16 cellular contexts compared by ENCODE assay signal in the genomic region with DNA sequence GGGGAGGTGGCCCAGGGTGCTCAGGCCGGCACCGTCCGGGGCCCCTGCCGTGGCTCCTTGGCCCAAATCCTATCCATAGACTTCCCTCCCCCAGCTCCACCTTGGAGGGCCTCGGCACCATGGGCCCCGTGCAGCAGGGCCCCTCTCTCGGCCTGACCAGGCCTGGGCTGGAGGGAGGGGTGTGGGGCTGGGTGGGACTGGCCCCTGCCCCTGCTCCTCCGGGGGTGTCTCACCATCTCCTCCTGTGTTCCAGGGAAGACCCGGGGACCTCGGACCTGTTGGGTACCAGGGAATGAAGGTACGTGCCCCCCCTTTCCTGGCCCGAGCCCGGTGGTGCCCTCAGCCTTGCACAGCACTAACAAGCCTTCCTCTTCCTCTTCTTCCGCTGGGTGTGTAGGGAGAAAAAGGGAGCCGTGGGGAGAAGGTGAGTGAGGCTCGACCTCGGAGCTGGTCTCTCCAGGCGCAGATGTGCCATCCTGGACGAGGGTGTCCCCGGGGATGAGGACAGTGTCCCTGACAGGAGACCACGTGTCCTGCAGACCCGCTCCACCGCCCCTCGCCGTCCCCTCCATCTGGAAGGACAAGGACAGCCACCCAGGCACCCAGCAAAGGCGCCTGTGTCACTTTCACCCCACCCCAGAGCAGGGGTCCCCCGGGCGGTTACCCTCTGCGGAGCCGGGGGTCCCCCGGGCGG. TPM values are rescaled to one million over a fixed set of nuclear protein-coding genes. Genes with fewer than 3 reads are reported as not detected.
DNase-seq lines count a peak whose midpoint lies in the region; ATAC-seq and TF ChIP-seq lines count a peak whose summit lies in the region.
"Had no signal": no experiment of that assay in that cellular context is flagged by ENCODE, and none has a peak within 500 bp of the region (broad histone marks: within the 10 kb centered on the region; RNA-seq: fewer than 3 reads in every experiment).

No MANE protein-coding gene starts in this region.

- H3K36me3 ChIP-seq in smooth muscle cell (ENCODE audit: low read depth) = no peaks in the 10 kb centered on the region

- TF ChIP-seq CTCF in smooth muscle cell (IDR thresholded peaks at IDR 0.05; ENCODE audit: borderline replicate concordance, insufficient read depth, poor library complexity, severe bottlenecking) = no peak

- H2AFZ ChIP-seq in smooth muscle cell (ENCODE audit: low read depth) = no peak overlapping the region
- H2AFZ ChIP-seq: hepatocyte had no signal

- CTCF ChIA-PET in activated CD4-positive, alpha-beta T cell treated with anti-CD3 and anti-CD28 coated beads for 36 hours (lab: Charles Lee) = no interaction called here

- no peaks in the 10 kb centered on the region for H3K4me1 Mint-ChIP-seq in activated CD4-positive, alpha-beta T cell treated with anti-CD3 and anti-CD28 coated beads for 36 hours
- H3K4me1 Mint-ChIP-seq in activated CD4-positive, alpha-beta T cell treated with anti-CD3 and anti-CD28 coated beads, Interleukin-2, amount 10 ng/mL, durations not matched to agents 24 days and 14 days = no peaks in the 10 kb centered on the region
- H3K4me1 Mint-ChIP-seq in activated T-cell treated with anti-CD3 and anti-CD28 coated beads, Interleukin-2, amount 50 U/mL, for 24 hours (ENCODE audit: low read depth) = no peaks in the 10 kb centered on the region
- H3K4me1 Mint-ChIP-seq in activated T-helper 1 cell treated with anti-CD3 and anti-CD28 coated beads, Interleukin-12 subunit alpha, Interleukin-12 subunit beta, Interleukin-2, Interleukin-4 antibody, amounts not matched to agents 30 ng/mL and 10 ng/mL and 1 ng/mL, durations not matched to agents 14 hours and 24 hours and 36 hours (ENCODE audit: low read depth) = no peaks in the 10 kb centered on the region

- H3F3A ChIP-seq in smooth muscle cell (ENCODE audit: low read depth) = peaks cover 42% of the 10 kb centered on the region

- H3K9me3 Mint-ChIP-seq in activated CD4-positive, alpha-beta T cell treated with anti-CD3 and anti-CD28 coated beads for 36 hours (ENCODE audit: low read depth) = no peaks in the 10 kb centered on the region
- no peaks in the 10 kb centered on the region for H3K9me3 Mint-ChIP-seq in activated CD4-positive, alpha-beta T cell treated with anti-CD3 and anti-CD28 coated beads, Interleukin-2, amount 10 ng/mL, durations not matched to agents 24 days and 14 days
- H3K9me3 Mint-ChIP-seq in activated T-cell treated with anti-CD3 and anti-CD28 coated beads, Interleukin-2, amount 50 U/mL, for 24 hours = no peaks in the 10 kb centered on the region
- H3K9me3 Mint-ChIP-seq in activated T-helper 1 cell treated with anti-CD3 and anti-CD28 coated beads, Interleukin-12 subunit alpha, Interleukin-12 subunit beta, Interleukin-2, Interleukin-4 antibody, amounts not matched to agents 30 ng/mL and 10 ng/mL and 1 ng/mL, durations not matched to agents 14 hours and 24 hours and 36 hours = no peaks in the 10 kb centered on the region

- WGBS in right cardiac atrium = 90% methylated on average over 32 of the region's 32 CpGs
- 93% methylated on average over 12 of the region's 32 CpGs for WGBS in smooth muscle cell (ENCODE audit: low lambda C conversion rate)

- H3K4me3 ChIP-seq in right cardiac atrium (ENCODE audit: low read length) (no peak overlapping the region), smooth muscle cell (no peak overlapping the region)
- H3K4me3 ChIP-seq: dorsolateral prefrontal cortex, hepatocyte, prostate gland, SJSA1, tibial nerve had no signal

- no peak overlapping the region for H3K27ac Mint-ChIP-seq in activated CD4-positive, alpha-beta T cell treated with anti-CD3 and anti-CD28 coated beads for 36 hours
- H3K27ac Mint-ChIP-seq in activated CD4-positive, alpha-beta T cell treated with anti-CD3 and anti-CD28 coated beads, Interleukin-2, amount 10 ng/mL, durations not matched to agents 24 days and 14 days = no peak overlapping the region
- H3K27ac Mint-ChIP-seq in activated T-cell treated with anti-CD3 and anti-CD28 coated beads, Interleukin-2, amount 50 U/mL, for 24 hours = no peak overlapping the region
- H3K27ac Mint-ChIP-seq in activated T-helper 1 cell treated with anti-CD3 and anti-CD28 coated beads, Interleukin-12 subunit alpha, Interleukin-12 subunit beta, Interleukin-2, Interleukin-4 antibody, amounts not matched to agents 30 ng/mL and 10 ng/mL and 1 ng/mL, durations not matched to agents 14 hours and 24 hours and 36 hours = no peak overlapping the region

- peaks cover 1% of the 10 kb centered on the region for H3K36me3 Mint-ChIP-seq in activated CD4-positive, alpha-beta T cell treated with anti-CD3 and anti-CD28 coated beads for 36 hours (ENCODE audit: low read depth)
- no peaks in the 10 kb centered on the region for H3K36me3 Mint-ChIP-seq in activated CD4-positive, alpha-beta T cell treated with anti-CD3 and anti-CD28 coated beads, Interleukin-2, amount 10 ng/mL, durations not matched to agents 24 days and 14 days (ENCODE audit: low read depth)
- H3K36me3 Mint-ChIP-seq in activated T-cell treated with anti-CD3 and anti-CD28 coated beads, Interleukin-2, amount 50 U/mL, for 24 hours (ENCODE audit: low read depth) = no peaks in the 10 kb centered on the region
- no peaks in the 10 kb centered on the region for H3K36me3 Mint-ChIP-seq in activated T-helper 1 cell treated with anti-CD3 and anti-CD28 coated beads, Interleukin-12 subunit alpha, Interleukin-12 subunit beta, Interleukin-2, Interleukin-4 antibody, amounts not matched to agents 30 ng/mL and 10 ng/mL and 1 ng/mL, durations not matched to agents 14 hours and 24 hours and 36 hours (ENCODE audit: low read depth)

- no peak overlapping the region for H3K9ac ChIP-seq in smooth muscle cell (ENCODE audit: low read depth)

- ATAC-seq in activated CD4-positive, alpha-beta T cell treated with anti-CD3 and anti-CD28 coated beads for 36 hours = no peak
- ATAC-seq in right cardiac atrium (no peak), HG02938 (IDR thresholded peaks at IDR 0.05; ENCODE audit: unreplicated experiment) (no peak)

- peaks cover 88% of the 10 kb centered on the region for H3K79me2 ChIP-seq in smooth muscle cell (ENCODE audit: low read depth)

- H3K27ac ChIP-seq in right cardiac atrium (ENCODE audit: low read length) (no peak overlapping the region), smooth muscle cell (ENCODE audit: low read depth) (peak overlapping the region; percentile 28)
- H3K27ac ChIP-seq: 22Rv1, dorsolateral prefrontal cortex, hepatocyte, prostate gland, SJSA1 had no signal

- peak; percentile 4 for DNase-seq in activated CD4-positive, alpha-beta T cell treated with anti-CD3 and anti-CD28 coated beads for 36 hours
- DNase-seq in activated CD4-positive, alpha-beta T cell treated with anti-CD3 and anti-CD28 coated beads, Interleukin-2, amount 10 ng/mL, durations not matched to agents 24 days and 14 days = no peak
- DNase-seq in activated T-cell treated with anti-CD3 and anti-CD28 coated beads, Interleukin-2, amount 50 U/mL, for 24 hours = peak; percentile 17
- DNase-seq in right cardiac atrium (peak in 2 of 3 donors; percentile 53 to 72), smooth muscle cell (lab: John Stamatoyannopoulos, UW; ENCODE audit: unreplicated experiment) (no peak), DMS79 treated with DMSO at 0.1 percent for 48 hours (lab: John Stamatoyannopoulos, UW) (no peak)
- no peak for DNase-seq in activated T-helper 1 cell treated with anti-CD3 and anti-CD28 coated beads, Interleukin-12 subunit alpha, Interleukin-12 subunit beta, Interleukin-2, Interleukin-4 antibody, amounts not matched to agents 30 ng/mL and 10 ng/mL and 1 ng/mL, durations not matched to agents 14 hours and 24 hours and 36 hours (ENCODE audit: low spot score)
- DNase-seq: NCI-H146, T1000 had no signal

- H3K4me1 ChIP-seq in right cardiac atrium (ENCODE audit: control insufficient read depth, insufficient read depth, low read length) (no peaks in the 10 kb centered on the region), smooth muscle cell (ENCODE audit: low read depth) (peaks cover 5% of the 10 kb centered on the region)
- H3K4me1 ChIP-seq: prostate gland, SJSA1 had no signal

- POLR2A ChIA-PET in activated CD4-positive, alpha-beta T cell treated with anti-CD3 and anti-CD28 coated beads for 36 hours (lab: Charles Lee) = interaction anchor here (0.6 kb wide), 1 partner anchor 121 kb away, joined by 3 read pairs; no protein-coding TSS in a partner anchor

- no peaks in the 10 kb centered on the region for H3K27me3 Mint-ChIP-seq in activated CD4-positive, alpha-beta T cell treated with anti-CD3 and anti-CD28 coated beads for 36 hours
- H3K27me3 Mint-ChIP-seq in activated CD4-positive, alpha-beta T cell treated with anti-CD3 and anti-CD28 coated beads, Interleukin-2, amount 10 ng/mL, durations not matched to agents 24 days and 14 days = peaks cover 5% of the 10 kb centered on the region
- no peaks in the 10 kb centered on the region for H3K27me3 Mint-ChIP-seq in activated T-cell treated with anti-CD3 and anti-CD28 coated beads, Interleukin-2, amount 50 U/mL, for 24 hours
- H3K27me3 Mint-ChIP-seq in activated T-helper 1 cell treated with anti-CD3 and anti-CD28 coated beads, Interleukin-12 subunit alpha, Interleukin-12 subunit beta, Interleukin-2, Interleukin-4 antibody, amounts not matched to agents 30 ng/mL and 10 ng/mL and 1 ng/mL, durations not matched to agents 14 hours and 24 hours and 36 hours (ENCODE audit: insufficient read depth) = peaks cover 6% of the 10 kb centered on the region

- H3K9me3 ChIP-seq in right cardiac atrium (ENCODE audit: control insufficient read depth, low read length) = no peaks in the 10 kb centered on the region
- no peaks in the 10 kb centered on the region for H3K9me3 ChIP-seq in smooth muscle cell (replicated peaks; ENCODE audit: low read depth)
- H3K9me3 ChIP-seq: prostate gland, SJSA1, tibial nerve had no signal

- H3K4me2 ChIP-seq in smooth muscle cell = no peak overlapping the region
- H3K4me2 ChIP-seq: hepatocyte had no signal

- intact Hi-C loops in activated CD4-positive, alpha-beta T cell treated with anti-CD3 and anti-CD28 coated beads for 36 hours (cut with DNase I, micrococcal nuclease) = no loop called here
- intact Hi-C loops in activated CD4-positive, alpha-beta T cell treated with anti-CD3 and anti-CD28 coated beads, Interleukin-2, amount 10 ng/mL, durations not matched to agents 24 days and 14 days (cut with micrococcal nuclease) = no loop called here
- intact Hi-C loops in right cardiac atrium (cut with DNase I) = no loop called here
- intact Hi-C loops in activated T-helper 1 cell treated with anti-CD3 and anti-CD28 coated beads, Interleukin-12 subunit alpha, Interleukin-12 subunit beta, Interleukin-2, Interleukin-4 antibody, amounts not matched to agents 30 ng/mL and 10 ng/mL and 1 ng/mL, durations not matched to agents 14 hours and 24 hours and 36 hours (cut with micrococcal nuclease) = no loop called here

- H3K27me3 ChIP-seq in right cardiac atrium (ENCODE audit: control insufficient read depth, insufficient read depth) = no peaks in the 10 kb centered on the region
- no peaks in the 10 kb centered on the region for H3K27me3 ChIP-seq in smooth muscle cell (ENCODE audit: low read depth)
- H3K27me3 ChIP-seq: dorsolateral prefrontal cortex, hepatocyte, SJSA1, tibial nerve had no signal

- no peak overlapping the region for H3K4me3 Mint-ChIP-seq in activated CD4-positive, alpha-beta T cell treated with anti-CD3 and anti-CD28 coated beads for 36 hours
- no peak overlapping the region for H3K4me3 Mint-ChIP-seq in activated CD4-positive, alpha-beta T cell treated with anti-CD3 and anti-CD28 coated beads, Interleukin-2, amount 10 ng/mL, durations not matched to agents 24 days and 14 days
- H3K4me3 Mint-ChIP-seq in activated T-cell treated with anti-CD3 and anti-CD28 coated beads, Interleukin-2, amount 50 U/mL, for 24 hours = no peak overlapping the region
- no peak overlapping the region for H3K4me3 Mint-ChIP-seq in activated T-helper 1 cell treated with anti-CD3 and anti-CD28 coated beads, Interleukin-12 subunit alpha, Interleukin-12 subunit beta, Interleukin-2, Interleukin-4 antibody, amounts not matched to agents 30 ng/mL and 10 ng/mL and 1 ng/mL, durations not matched to agents 14 hours and 24 hours and 36 hours

- peaks cover 90% of the 10 kb centered on the region for H4K20me1 ChIP-seq in smooth muscle cell (ENCODE audit: low read depth)

RNA-seq across cellular contexts. Expression of a gene that starts 7.9 kb away (rescaled TPM):
- total RNA-seq in activated CD4-positive, alpha-beta T cell treated with anti-CD3 and anti-CD28 coated beads for 36 hours = under 1 TPM; 0.57 to 0.69 TPM
- 0.40 and 0.47 TPM in 2 replicates for total RNA-seq in activated CD4-positive, alpha-beta T cell treated with anti-CD3 and anti-CD28 coated beads, Interleukin-2, amount 10 ng/mL, durations not matched to agents 24 days and 14 days
- total RNA-seq in right cardiac atrium = 100 to 1,000 TPM; 112 to 192 (median 171) TPM
- polyA plus RNA-seq in right cardiac atrium = 165 TPM
- 1,267 and 1,292 TPM in 2 replicates for total RNA-seq in smooth muscle cell
- polyA plus RNA-seq in smooth muscle cell = 2,075 and 2,827 TPM in 2 replicates
- 0.42 and 0.62 TPM in 2 replicates for total RNA-seq in activated T-helper 1 cell treated with anti-CD3 and anti-CD28 coated beads, Interleukin-12 subunit alpha, Interleukin-12 subunit beta, Interleukin-2, Interleukin-4 antibody, amounts not matched to agents 30 ng/mL and 10 ng/mL and 1 ng/mL, durations not matched to agents 14 hours and 24 hours and 36 hours

Comparison
In these comparisons a context has a peak if more than half of its experiments do, and no peak if none do; other contexts are left out.
1. DNase-seq: peak in activated CD4-positive, alpha-beta T cell treated with anti-CD3 and anti-CD28 coated beads for 36 hours (single experiment), activated T-cell treated with anti-CD3 and anti-CD28 coated beads, Interleukin-2, amount 50 U/mL, for 24 hours (single experiment) and right cardiac atrium (2 of 3); none in activated CD4-positive, alpha-beta T cell treated with anti-CD3 and anti-CD28 coated beads, Interleukin-2, amount 10 ng/mL, durations not matched to agents 24 days and 14 days (single experiment), smooth muscle cell (single experiment), DMS79 treated with DMSO at 0.1 percent for 48 hours (single experiment) and activated T-helper 1 cell treated with anti-CD3 and anti-CD28 coated beads, Interleukin-12 subunit alpha, Interleukin-12 subunit beta, Interleukin-2, Interleukin-4 antibody, amounts not matched to agents 30 ng/mL and 10 ng/mL and 1 ng/mL, durations not matched to agents 14 hours and 24 hours and 36 hours (single experiment).
2. RNA of a gene that starts 7.9 kb away (total RNA-seq): 1,267 to 1,292 TPM in smooth muscle cell and 112 to 192 TPM in right cardiac atrium; 0.57 to 0.69 TPM in activated CD4-positive, alpha-beta T cell treated with anti-CD3 and anti-CD28 coated beads for 36 hours, 0.42 to 0.62 TPM in activated T-helper 1 cell treated with anti-CD3 and anti-CD28 coated beads, Interleukin-12 subunit alpha, Interleukin-12 subunit beta, Interleukin-2, Interleukin-4 antibody, amounts not matched to agents 30 ng/mL and 10 ng/mL and 1 ng/mL, durations not matched to agents 14 hours and 24 hours and 36 hours and 0.40 to 0.47 TPM in activated CD4-positive, alpha-beta T cell treated with anti-CD3 and anti-CD28 coated beads, Interleukin-2, amount 10 ng/mL, durations not matched to agents 24 days and 14 days; every median in the first group is over 10 times any median in the second.